In genomic region chr2:63195310-63195709, GRCh38 we compare ENCODE assay signal across 6 cellular contexts.
"Had no signal": no experiment of that assay in that cellular context is flagged by ENCODE, and none has a peak within 500 bp of the region (broad histone marks: within the 10 kb centered on the region; RNA-seq: fewer than 3 reads in every experiment).

No MANE protein-coding gene starts in this region.

- FAIRE-seq: GM12892, GM18507, GM19239 had no signal

- ATAC-seq: GM12878 had no signal

- H3K4me3 ChIP-seq: GM12878 had no signal

- DNase-seq: GDM1, GF-D8 had no signal
